ENCODE assay signal across 13 cellular contexts in the genomic region with DNA sequence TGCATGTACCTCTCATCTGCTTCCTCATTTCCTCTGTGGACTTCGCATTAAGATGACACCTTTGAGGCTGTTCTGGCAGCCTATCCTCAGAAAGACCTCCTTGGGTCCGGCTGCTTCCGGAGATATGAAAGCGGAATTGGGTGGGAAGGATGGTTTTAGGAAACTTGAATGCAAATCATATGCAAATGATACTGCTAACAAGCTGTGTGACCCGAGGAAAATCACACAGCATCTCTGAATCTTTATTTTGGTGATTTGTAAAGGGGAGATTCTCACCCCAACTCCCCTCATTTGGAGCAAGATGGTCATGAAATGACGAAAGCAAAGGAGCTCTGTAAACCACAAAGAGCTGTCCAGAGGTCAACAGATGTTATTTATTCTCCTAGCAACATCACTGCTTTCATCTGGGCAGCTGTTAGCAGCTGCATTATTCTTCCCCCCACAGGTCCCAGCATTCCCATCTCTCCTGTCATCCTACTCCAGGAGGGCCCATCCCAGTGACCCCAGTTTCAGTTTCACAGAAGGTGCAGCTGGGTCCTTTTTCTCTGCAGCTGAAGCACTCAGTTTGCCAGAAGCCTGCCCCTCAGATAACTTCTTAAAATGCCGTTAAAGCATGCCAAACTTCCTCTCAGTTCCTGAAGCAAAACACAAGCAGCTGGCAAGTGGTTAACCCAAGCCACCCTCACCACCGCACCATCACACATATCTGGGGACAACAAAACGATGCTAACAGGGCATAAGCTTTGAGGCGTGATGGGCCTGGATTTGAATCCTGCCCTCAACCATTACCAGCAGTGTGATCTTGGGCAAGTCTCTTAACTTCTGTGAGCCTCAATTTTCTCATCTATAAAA.
DNase-seq lines count a peak whose midpoint lies in the region; ATAC-seq lines count a peak whose summit lies in the region.
"Had no signal": no experiment of that assay in that cellular context is flagged by ENCODE, and none has a peak within 500 bp of the region (broad histone marks: within the 10 kb centered on the region; RNA-seq: fewer than 3 reads in every experiment).

No MANE protein-coding gene starts in this region.

- no peaks in the 10 kb centered on the region for H3K36me3 Mint-ChIP-seq in activated T-helper 2 cell treated with anti-CD3 and anti-CD28 coated beads, Interferon-gamma antibody, Interleukin-2, Interleukin-4, amounts not matched to agents 10 μg/mL and 5 μg/mL and 100 μg/mL, durations not matched to agents 14 hours and 24 hours and 36 hours (ENCODE audit: low read depth)
- no peaks in the 10 kb centered on the region for H3K36me3 Mint-ChIP-seq in natural killer cell treated with Interleukin-12 subunit alpha and Interleukin-12 subunit beta and Interleukin-15 and Interleukin-18, amount 100 ng/mL, for 72 hours
- H3K36me3 Mint-ChIP-seq: brain had no signal

- H3K9me3 Mint-ChIP-seq in activated T-helper 2 cell treated with anti-CD3 and anti-CD28 coated beads, Interferon-gamma antibody, Interleukin-2, Interleukin-4, amounts not matched to agents 10 μg/mL and 5 μg/mL and 100 μg/mL, durations not matched to agents 14 hours and 24 hours and 36 hours, result no peaks in the 10 kb centered on the region
- no peaks in the 10 kb centered on the region for H3K9me3 Mint-ChIP-seq in natural killer cell treated with Interleukin-12 subunit alpha and Interleukin-12 subunit beta and Interleukin-15 and Interleukin-18, amount 100 ng/mL, for 72 hours

- H3K27ac Mint-ChIP-seq in activated T-helper 2 cell treated with anti-CD3 and anti-CD28 coated beads, Interferon-gamma antibody, Interleukin-2, Interleukin-4, amounts not matched to agents 10 μg/mL and 5 μg/mL and 100 μg/mL, durations not matched to agents 14 hours and 24 hours and 36 hours, result peak overlapping the region; percentile 6
- H3K27ac Mint-ChIP-seq in natural killer cell treated with Interleukin-12 subunit alpha and Interleukin-12 subunit beta and Interleukin-15 and Interleukin-18, amount 100 ng/mL, for 72 hours, result no peak overlapping the region

- ATAC-seq in GM18909 (IDR thresholded peaks at IDR 0.05; ENCODE audit: poor library complexity, unreplicated experiment) (peak; percentile 78), HG03135 (IDR thresholded peaks at IDR 0.05; ENCODE audit: unreplicated experiment) (peak; percentile 74), GM21619 (IDR thresholded peaks at IDR 0.05; ENCODE audit: unreplicated experiment) (no peak)
- peak in 1 of 2 donors; percentile 50 for ATAC-seq in natural killer cell treated with Interleukin-12 subunit alpha and Interleukin-12 subunit beta and Interleukin-15 and Interleukin-18, amount 100 ng/mL, for 72 hours
- ATAC-seq: foreskin keratinocyte had no signal

- H3K4me1 Mint-ChIP-seq in activated T-helper 2 cell treated with anti-CD3 and anti-CD28 coated beads, Interferon-gamma antibody, Interleukin-2, Interleukin-4, amounts not matched to agents 10 μg/mL and 5 μg/mL and 100 μg/mL, durations not matched to agents 14 hours and 24 hours and 36 hours (ENCODE audit: low read depth), result peaks cover 9% of the 10 kb centered on the region
- peaks cover 7 to 15% of the 10 kb centered on the region in 2 donors for H3K4me1 Mint-ChIP-seq in natural killer cell treated with Interleukin-12 subunit alpha and Interleukin-12 subunit beta and Interleukin-15 and Interleukin-18, amount 100 ng/mL, for 72 hours (ENCODE audit: low read depth in 2 of 2)

- intact Hi-C loops in activated T-helper 2 cell treated with anti-CD3 and anti-CD28 coated beads, Interferon-gamma antibody, Interleukin-2, Interleukin-4, amounts not matched to agents 10 μg/mL and 5 μg/mL and 100 μg/mL, durations not matched to agents 14 hours and 24 hours and 36 hours (cut with micrococcal nuclease), result no loop called here
- intact Hi-C loops in head of caudate nucleus (cut with DNase I), result no loop called here

- no peak overlapping the region for H3K4me3 Mint-ChIP-seq in activated T-helper 2 cell treated with anti-CD3 and anti-CD28 coated beads, Interferon-gamma antibody, Interleukin-2, Interleukin-4, amounts not matched to agents 10 μg/mL and 5 μg/mL and 100 μg/mL, durations not matched to agents 14 hours and 24 hours and 36 hours (ENCODE audit: low read depth)
- peak overlapping the region; percentile 37 for H3K4me3 Mint-ChIP-seq in natural killer cell treated with Interleukin-12 subunit alpha and Interleukin-12 subunit beta and Interleukin-15 and Interleukin-18, amount 100 ng/mL, for 72 hours
- H3K4me3 Mint-ChIP-seq: brain had no signal

- peaks cover 8% of the 10 kb centered on the region for H3K27me3 Mint-ChIP-seq in activated T-helper 2 cell treated with anti-CD3 and anti-CD28 coated beads, Interferon-gamma antibody, Interleukin-2, Interleukin-4, amounts not matched to agents 10 μg/mL and 5 μg/mL and 100 μg/mL, durations not matched to agents 14 hours and 24 hours and 36 hours (ENCODE audit: low read depth)
- peaks cover 10 to 14% of the 10 kb centered on the region in 2 donors for H3K27me3 Mint-ChIP-seq in natural killer cell treated with Interleukin-12 subunit alpha and Interleukin-12 subunit beta and Interleukin-15 and Interleukin-18, amount 100 ng/mL, for 72 hours
- H3K27me3 Mint-ChIP-seq: brain had no signal

- no peak for DNase-seq in activated T-helper 2 cell treated with anti-CD3 and anti-CD28 coated beads, Interferon-gamma antibody, Interleukin-2, Interleukin-4, amounts not matched to agents 10 μg/mL and 5 μg/mL and 100 μg/mL, durations not matched to agents 14 hours and 24 hours and 36 hours (ENCODE audit: low spot score)
- no peak for DNase-seq in natural killer cell treated with Interleukin-12 subunit alpha and Interleukin-12 subunit beta and Interleukin-15 and Interleukin-18, amount 100 ng/mL, for 72 hours (ENCODE audit: low spot score)
- DNase-seq in head of caudate nucleus (no peak), NCI-H2029 (lab: John Stamatoyannopoulos, UW) (no peak)
- DNase-seq in stimulated activated CD4-positive, alpha-beta T cell treated with anti-CD3 and anti-CD28 coated beads, Interleukin-2, amount 100 ng/mL, for 24 hours, result no peak
- DNase-seq: foreskin keratinocyte, KBM-7, left ventricle myocardium inferior, T-helper 1 cell had no signal
